14 cellular contexts compared by ENCODE assay signal in genomic region chr15:75258034-75258433, GRCh38. TPM values are rescaled to one million over a fixed set of nuclear protein-coding genes. Genes with fewer than 3 reads are reported as not detected.
"Had no signal": no experiment of that assay in that cellular context is flagged by ENCODE, and none has a peak within 500 bp of the region (broad histone marks: within the 10 kb centered on the region; RNA-seq: fewer than 3 reads in every experiment).

TSS of gene GOLGA6C (plus strand) at chr15:75258334. CDS start at chr15:75258599, 265 bp downstream.

RNA-seq across cellular contexts. Expression of gene GOLGA6C, which starts in this region (rescaled TPM):
- total RNA-seq: activated naive CD8-positive, alpha-beta T cell treated with anti-CD3 and anti-CD28 coated beads for 36 hours; activated naive CD8-positive, alpha-beta T cell treated with anti-CD3 and anti-CD28 coated beads, Interleukin-2, amount 10 ng/mL, durations not matched to agents 7 days and 5 days; activated T-cell treated with anti-CD3 and anti-CD28 coated beads, Interleukin-2, amount 50 U/mL, for 4 hours; activated T-helper 1 cell treated with anti-CD3 and anti-CD28 coated beads, Interleukin-12 subunit alpha, Interleukin-12 subunit beta, Interleukin-2, Interleukin-4 antibody, amounts not matched to agents 30 ng/mL and 10 ng/mL and 1 ng/mL, durations not matched to agents 14 hours and 24 hours and 36 hours; activated T-helper 17 cell treated with anti-CD3 and anti-CD28 coated beads, Interleukin-2, amount 50 U/mL, for 72 hours; activated T-helper 2 cell treated with anti-CD3 and anti-CD28 coated beads, Interferon-gamma antibody, Interleukin-2, Interleukin-4, amounts not matched to agents 10 μg/mL and 5 μg/mL and 100 μg/mL, durations not matched to agents 14 hours and 24 hours and 36 hours; adrenal gland; aorta; ascending aorta; body of pancreas; cardiac septum; cerebellum; chondrocyte had no signal
- polyA plus RNA-seq: adrenal gland, aorta, cardiac muscle cell had no signal
